In genomic region chr3:69764861-69765260, GRCh38 we compare ENCODE assay signal across 12 cellular contexts. TPM values are rescaled to one million over a fixed set of nuclear protein-coding genes. Genes with fewer than 3 reads are reported as not detected.
A peak's percentile ranks its signal among the peaks of the same experiment; 100 is the strongest.
DNase-seq lines count a peak whose midpoint lies in the region; ATAC-seq, FAIRE-seq and TF ChIP-seq lines count a peak whose summit lies in the region.
"Had no signal": no experiment of that assay in that cellular context is flagged by ENCODE, and none has a peak within 500 bp of the region (broad histone marks: within the 10 kb centered on the region; RNA-seq: fewer than 3 reads in every experiment).

No MANE protein-coding gene starts in this region.

- H3K79me2 ChIP-seq in PC-9 (ENCODE audit: low read depth) (peaks cover 19% of the 10 kb centered on the region), fibroblast of lung (ENCODE audit: control insufficient read depth, insufficient read depth, low read length) (no peaks in the 10 kb centered on the region), parathyroid adenoma (peaks cover 16% of the 10 kb centered on the region)

- 15% methylated on average over 3 of the region's 3 CpGs for WGBS in A549 (ENCODE audit: missing lambda C conversion rate)
- 88 to 92% methylated on average over 2 to 3 of the region's 3 CpGs for WGBS in endodermal cell (ENCODE audit: insufficient coverage in 1 of 2, insufficient read length in 1 of 2), 2 experiments

- ATAC-seq in A549, result peak in 1 of 2 experiments; percentile 57; a peak in 3 of 6 replicates
- ATAC-seq in foreskin keratinocyte, result no peak
- ATAC-seq in GM21526 (IDR thresholded peaks at IDR 0.05; ENCODE audit: low FRiP score, unreplicated experiment), result no peak

- H3K9ac ChIP-seq in fibroblast of lung (ENCODE audit: insufficient read depth, low read length) (no peak overlapping the region), parathyroid adenoma (no peak overlapping the region), endodermal cell (ENCODE audit: extremely low read depth, low read length, poor library complexity, severe bottlenecking) (no peak overlapping the region)

- TF ChIP-seq POLR2A in A549 (IDR thresholded peaks at IDR 0.05; ENCODE audit: low read length), result no peak

- no peaks in the 10 kb centered on the region for H3K27me3 Mint-ChIP-seq in endodermal cell (ENCODE audit: insufficient read depth)

- TF ChIP-seq EP300 in A549 (IDR thresholded peaks at IDR 0.05), result no peak

- H3K36me3 Mint-ChIP-seq in endodermal cell (ENCODE audit: low read depth), result no peaks in the 10 kb centered on the region

- intact Hi-C loops in PC-9 (cut with micrococcal nuclease; ENCODE audit: unreplicated experiment), result no loop called here

- H3K9me3 Mint-ChIP-seq in endodermal cell, result no peaks in the 10 kb centered on the region

- TF ChIP-seq CTCF in A549 (IDR thresholded peaks at IDR 0.05) (no peak), PC-9 (conservative IDR thresholded peaks at IDR 0.05) (no peak), fibroblast of lung (conservative IDR thresholded peaks at IDR 0.05 in 1 of 2, IDR thresholded peaks at IDR 0.05 in 1 of 2; ENCODE audit: low read depth in 1 of 2, low read length in 2 of 2) (no peak), parathyroid adenoma (IDR thresholded peaks at IDR 0.05) (no peak), foreskin keratinocyte (conservative IDR thresholded peaks at IDR 0.05) (no peak), endodermal cell (conservative IDR thresholded peaks at IDR 0.05) (no peak)

- CTCF ChIA-PET in A549 (lab: Yijun Ruan, JAX) (interaction anchor here (1.0 kb wide), 1 partner anchor 74 kb away, joined by 3 read pairs; no protein-coding TSS in a partner anchor), PC-9 (lab: Charles Lee) (no interaction called here)

- H3K4me3 Mint-ChIP-seq in endodermal cell, result no peak overlapping the region

- no peak for TF ChIP-seq RAD21 in A549 (conservative IDR thresholded peaks at IDR 0.05 in 1 of 2, IDR thresholded peaks at IDR 0.05 in 1 of 2)

- peak overlapping the region; percentile 90 for H3K4me2 ChIP-seq in A549
- peak overlapping the region; percentile 38 for H3K4me2 ChIP-seq in PC-9
- peak overlapping the region; percentile 38 for H3K4me2 ChIP-seq in fibroblast of lung (ENCODE audit: extremely low read depth, insufficient read depth, low read length)
- peak overlapping the region; percentile 20 for H3K4me2 ChIP-seq in parathyroid adenoma (ENCODE audit: low read length)

- H3K27ac Mint-ChIP-seq in endodermal cell, result no peak overlapping the region

- no peaks in the 10 kb centered on the region for H3K36me3 ChIP-seq in PC-9 (ENCODE audit: low read depth)
- H3K36me3 ChIP-seq in fibroblast of lung (ENCODE audit: control insufficient read depth, insufficient read depth, low read length), result no peaks in the 10 kb centered on the region
- H3K36me3 ChIP-seq in parathyroid adenoma (ENCODE audit: control insufficient read depth, insufficient read depth, low read length), result no peaks in the 10 kb centered on the region
- H3K36me3 ChIP-seq in endodermal cell (ENCODE audit: control insufficient read depth, insufficient read depth, low read length), result no peaks in the 10 kb centered on the region

- peaks cover 38% of the 10 kb centered on the region for H3K4me1 Mint-ChIP-seq in endodermal cell

- no peak overlapping the region for H2AFZ ChIP-seq in PC-9
- H2AFZ ChIP-seq in fibroblast of lung (ENCODE audit: low read length), result no peak overlapping the region
- no peak overlapping the region for H2AFZ ChIP-seq in parathyroid adenoma

- DNase-seq in A549 (ENCODE audit: low read depth in 1 of 2, low spot score in 1 of 2) (peak in 1 of 2 experiments; percentile 30), PC-9 (no peak), fibroblast of lung (ENCODE audit: low read depth in 2 of 2) (peak in 1 of 2 donors; percentile 54), foreskin keratinocyte (no peak), endodermal cell (no peak), Ammon's horn (ENCODE audit: low spot score) (no peak)
- DNase-seq: activated CD4-positive, alpha-beta T cell treated with anti-CD3 and anti-CD28 coated beads for 48 hours; activated gamma-delta T cell treated with Interleukin-2 at 50 U/mL for 16 hours; NCI-H446 treated with DMSO at 0.1 percent for 48 hours had no signal

- FAIRE-seq in A549 (lab: Jason Lieb, UNC), result peak; percentile 7
- FAIRE-seq: urothelium cell line had no signal

- POLR2A ChIA-PET in A549 (lab: Yijun Ruan, JAX) (no interaction called here), PC-9 (lab: Charles Lee; ENCODE audit: unreplicated experiment) (no interaction called here)

- no peaks in the 10 kb centered on the region for H3K27me3 ChIP-seq in PC-9 (ENCODE audit: insufficient read depth, low read depth)
- no peaks in the 10 kb centered on the region for H3K27me3 ChIP-seq in fibroblast of lung (ENCODE audit: control insufficient read depth, insufficient read depth, low read length)
- no peaks in the 10 kb centered on the region for H3K27me3 ChIP-seq in parathyroid adenoma (ENCODE audit: control insufficient read depth, insufficient read depth, low read length)
- H3K27me3 ChIP-seq in foreskin keratinocyte, result no peaks in the 10 kb centered on the region
- no peaks in the 10 kb centered on the region for H3K27me3 ChIP-seq in endodermal cell (ENCODE audit: control insufficient read depth, insufficient read depth, low read length, poor library complexity, severe bottlenecking)

- H3K27ac ChIP-seq in A549, result peak overlapping the region; percentile 79 to 85
- H3K27ac ChIP-seq in PC-9, result no peak overlapping the region
- H3K27ac ChIP-seq in fibroblast of lung (ENCODE audit: insufficient read depth, low read length), result no peak overlapping the region
- no peak overlapping the region for H3K27ac ChIP-seq in parathyroid adenoma
- H3K27ac ChIP-seq in foreskin keratinocyte, result no peak overlapping the region
- H3K27ac ChIP-seq in endodermal cell (ENCODE audit: low read depth, low read length), result no peak overlapping the region

- no TSS peak for BruUV-seq in PC-9 (replicated peaks; lab: Mats Ljungman, UMichigan)

- peaks cover 28% of the 10 kb centered on the region for H3F3A ChIP-seq in PC-9 (ENCODE audit: insufficient read depth, low read depth)

- H4K20me1 ChIP-seq in PC-9 (ENCODE audit: insufficient read depth), result no peaks in the 10 kb centered on the region
- no peaks in the 10 kb centered on the region for H4K20me1 ChIP-seq in fibroblast of lung (ENCODE audit: control insufficient read depth, extremely low read depth, insufficient read depth, low read length)

- no peaks in the 10 kb centered on the region for H3K9me2 ChIP-seq in PC-9 (ENCODE audit: insufficient read depth)

- peak overlapping the region; percentile 32; the same call in 1 of the 3 replicates for H3K4me3 ChIP-seq in A549
- no peak overlapping the region; the same call in 1 of the 2 replicates for H3K4me3 ChIP-seq in PC-9
- H3K4me3 ChIP-seq in fibroblast of lung (replicated peaks in 1 of 4; ENCODE audit: control extremely low read depth in 1 of 4, insufficient read depth in 1 of 4, low read depth in 3 of 4, low read length in 4 of 4), result no peak overlapping the region
- H3K4me3 ChIP-seq in parathyroid adenoma (ENCODE audit: low read depth, low read length), result no peak overlapping the region
- H3K4me3 ChIP-seq in endodermal cell (ENCODE audit: low read length), result no peak overlapping the region

- H3K4me1 ChIP-seq in A549 (peaks cover 83% of the 10 kb centered on the region), PC-9 (replicated peaks; ENCODE audit: insufficient read depth) (peaks cover 71% of the 10 kb centered on the region), fibroblast of lung (ENCODE audit: control insufficient read depth, extremely low read depth, insufficient read depth, low read length) (peaks cover 25% of the 10 kb centered on the region), parathyroid adenoma (peaks cover 29% of the 10 kb centered on the region), foreskin keratinocyte (peaks cover 16% of the 10 kb centered on the region), endodermal cell (ENCODE audit: control insufficient read depth, insufficient read depth, low read length) (peaks cover 18% of the 10 kb centered on the region)

- H3K9me3 ChIP-seq in A549 (no peaks in the 10 kb centered on the region), PC-9 (ENCODE audit: insufficient read depth, low read depth) (no peaks in the 10 kb centered on the region), fibroblast of lung (ENCODE audit: control insufficient read depth, insufficient read depth, low read depth, low read length) (no peaks in the 10 kb centered on the region), parathyroid adenoma (ENCODE audit: control insufficient read depth, low read length) (no peaks in the 10 kb centered on the region), endodermal cell (ENCODE audit: control insufficient read depth, low read length) (no peaks in the 10 kb centered on the region)

TF ChIP-seq in A549, 52 proteins besides CTCF, POLR2A, EP300 and RAD21:
- TF ChIP-seq MAX (IDR thresholded peaks at IDR 0.05) (0 out of 2 replicates have a peak, but pooled peaks have one; percentile 18), RNF2 (IDR thresholded peaks at IDR 0.05; ENCODE audit: borderline replicate concordance, low read depth) (no peak), MAFK (IDR thresholded peaks at IDR 0.05; ENCODE audit: partially characterized antibody) (peak; percentile 70)

RNA-seq across cellular contexts. Expression of gene MITF, which starts 25.6 kb away (rescaled TPM):
- polyA plus RNA-seq in A549 (2011; rRNA removed) (15.3 and 15.9 TPM in 2 replicates), A549 (2017; fragmentation: RNase III; extraction: RNeasy Plus Mini Kit Qiagen cat#74134 plus additional on column Dnase treatment) (13.2 to 14.7 TPM (median 14.3 TPM) in 3 replicates), fibroblast of lung (21.0 and 31.6 TPM in 2 replicates), foreskin keratinocyte (0.47 and 0.51 TPM in 2 replicates)
- 8.3 and 9.3 TPM in 2 replicates for polyA plus RNA-seq in A549 (2012; cell fraction: cytosol; rRNA removed)
- 6.0 and 8.7 TPM in 2 replicates for polyA plus RNA-seq in A549 (2012; cell fraction: nucleus; rRNA removed)
- 45.8 and 56.1 TPM in 2 replicates for polyA minus RNA-seq in A549 (2011; rRNA and poly(A)+ RNA removed)
- total RNA-seq in PC-9 (2021) (15.5 and 17.2 TPM in 2 replicates), fibroblast of lung (22.3 and 34.3 TPM in 2 replicates), foreskin keratinocyte (1.3 and 1.8 TPM in 2 replicates), endodermal cell (1 to 10 TPM; 1.8 to 3.0 TPM)
- polyA plus RNA-seq in fibroblast of lung (2012), result 11.1 and 17.8 TPM in 2 replicates
- 38.9 and 47.8 TPM in 2 replicates for polyA minus RNA-seq in fibroblast of lung (ENCODE audit: low replicate concordance)
- 2.9 TPM for polyA plus RNA-seq in endodermal cell (2013, experiment 1 of 2)
- 1.8 TPM for polyA plus RNA-seq in endodermal cell (2013, experiment 2 of 2)

Comparison
In these comparisons a context has a peak if more than half of its experiments do, and no peak if none do; other contexts are left out.
1. H3K27ac ChIP-seq: peak in A549 (2 of 2); none in PC-9 (single experiment), fibroblast of lung (single experiment), parathyroid adenoma (single experiment), foreskin keratinocyte (single experiment) and endodermal cell (single experiment).
2. H3K4me2 ChIP-seq: peak in every context shown above with its lines; median percentile 90 in A549; 38 in PC-9; 38 in fibroblast of lung; 20 in parathyroid adenoma.